ENCODE assay signal across 10 cellular contexts in genomic region chr3:34361921-34362320, GRCh38.
DNase-seq lines count a peak whose midpoint lies in the region; ATAC-seq and TF ChIP-seq lines count a peak whose summit lies in the region.
"Had no signal": no experiment of that assay in that cellular context is flagged by ENCODE, and none has a peak within 500 bp of the region (broad histone marks: within the 10 kb centered on the region; RNA-seq: fewer than 3 reads in every experiment).

No MANE protein-coding gene starts in this region.

- H3K27me3 ChIP-seq in lower lobe of right lung (ENCODE audit: low read depth), result no peaks in the 10 kb centered on the region

- H3K4me3 ChIP-seq in lower lobe of right lung (no peak overlapping the region), foreskin fibroblast (ENCODE audit: low read depth in 1 of 2, low read length in 2 of 2) (no peak overlapping the region)

- DNase-seq in lower lobe of right lung, result peak; percentile 51
- no peak for DNase-seq in central memory CD4-positive, alpha-beta T cell
- DNase-seq in mesothelial cell of epicardium (ENCODE audit: low spot score in 2 of 2, unreplicated experiment in 2 of 2), result no peak
- DNase-seq in foreskin fibroblast, result no peak
- no peak for DNase-seq in nephron progenitor cell
- DNase-seq: activated CD4-positive, CD25-positive, alpha-beta regulatory T cell treated with anti-CD3 and anti-CD28 coated beads, Interleukin-2, amount 50 U/mL, for 72 hours; cortex of kidney had no signal

- H3K27ac Mint-ChIP-seq in mesothelial cell of epicardium (no peak overlapping the region), nephron progenitor cell (no peak overlapping the region)

- H3K27me3 Mint-ChIP-seq in mesothelial cell of epicardium (ENCODE audit: low read depth) (no peaks in the 10 kb centered on the region), nephron progenitor cell (ENCODE audit: low read depth, poor library complexity) (no peaks in the 10 kb centered on the region)

- H3K36me3 Mint-ChIP-seq in mesothelial cell of epicardium, result no peaks in the 10 kb centered on the region
- no peaks in the 10 kb centered on the region for H3K36me3 Mint-ChIP-seq in nephron progenitor cell (ENCODE audit: low read depth)

- H3K4me1 ChIP-seq in lower lobe of right lung, result no peaks in the 10 kb centered on the region

- H3K27ac ChIP-seq in lower lobe of right lung, result peak overlapping the region; percentile 33

- H3K4me1 Mint-ChIP-seq in mesothelial cell of epicardium (no peaks in the 10 kb centered on the region), nephron progenitor cell (peaks cover 2% of the 10 kb centered on the region)

- ATAC-seq in GM18867 (IDR thresholded peaks at IDR 0.05; ENCODE audit: unreplicated experiment), result peak; percentile 97
- ATAC-seq in GM21528 (IDR thresholded peaks at IDR 0.05; ENCODE audit: low FRiP score, unreplicated experiment), result peak; percentile 95
- ATAC-seq in HG03439 (IDR thresholded peaks at IDR 0.05; ENCODE audit: unreplicated experiment), result peak; percentile 96
- peak; percentile 78 to 85 for ATAC-seq in lower lobe of right lung

- no peaks in the 10 kb centered on the region for H3K36me3 ChIP-seq in lower lobe of right lung

- no peaks in the 10 kb centered on the region for H3K9me3 ChIP-seq in lower lobe of right lung

- no peak overlapping the region for H3K4me3 Mint-ChIP-seq in mesothelial cell of epicardium
- no peak overlapping the region for H3K4me3 Mint-ChIP-seq in nephron progenitor cell

- H3K9me3 Mint-ChIP-seq in mesothelial cell of epicardium (peaks cover 4% of the 10 kb centered on the region), nephron progenitor cell (peaks cover 5% of the 10 kb centered on the region)

- intact Hi-C loops in lower lobe of right lung (cut with DNase I), result no loop called here

- no peak for TF ChIP-seq CTCF in lower lobe of right lung (IDR thresholded peaks at IDR 0.05)
- TF ChIP-seq CTCF in mesothelial cell of epicardium (IDR thresholded peaks at IDR 0.05; ENCODE audit: unreplicated experiment), result no peak
- no peak for TF ChIP-seq CTCF in foreskin fibroblast (IDR thresholded peaks at IDR 0.05; ENCODE audit: low read depth, low read length)
- TF ChIP-seq CTCF in nephron progenitor cell (IDR thresholded peaks at IDR 0.05), result no peak
